ENCODE assay signal across 8 cellular contexts in genomic region chr16:19524356-19524865, GRCh38. TPM values are rescaled to one million over a fixed set of nuclear protein-coding genes. Genes with fewer than 3 reads are reported as not detected.
DNase-seq lines count a peak whose midpoint lies in the region; ATAC-seq, FAIRE-seq and TF ChIP-seq lines count a peak whose summit lies in the region.

No MANE protein-coding gene starts in this region.

- TF ChIP-seq CTCF in Panc1 (IDR thresholded peaks at IDR 0.05), result no peak

- intact Hi-C loops in activated CD4-positive, alpha-beta T cell treated with anti-CD3 and anti-CD28 coated beads for 36 hours (cut with DNase I, micrococcal nuclease), result loop anchor here (1.0 to 10.0 kb wide), 5 partner anchors 360 to 1218 kb away; partner anchors contain the start of genes ARL6IP1 (in 1 of the 2), COQ7 (in 1 of the 2), GPRC5B (in 1 of the 2) and THUMPD1 (in 1 of the 2)
- intact Hi-C loops in Panc1 (cut with micrococcal nuclease; ENCODE audit: unreplicated experiment), result no loop called here

- peaks cover 29% of the 10 kb centered on the region for H3K4me1 ChIP-seq in Panc1 (ENCODE audit: control insufficient read depth, insufficient read depth, low read length)
- peaks cover 4% of the 10 kb centered on the region for H3K4me1 ChIP-seq in endocrine pancreas (ENCODE audit: control insufficient read depth, insufficient read depth, low read length)
- peaks cover 37% of the 10 kb centered on the region for H3K4me1 ChIP-seq in muscle layer of colon (ENCODE audit: insufficient read depth, low read length)

- H3K36me3 ChIP-seq in Panc1 (ENCODE audit: control insufficient read depth, insufficient read depth, low read length) (peaks cover 17% of the 10 kb centered on the region), endocrine pancreas (ENCODE audit: control insufficient read depth, insufficient read depth, low read length) (no peaks in the 10 kb centered on the region), muscle layer of colon (ENCODE audit: insufficient read depth, low read length) (no peaks in the 10 kb centered on the region)

- peaks cover 15% of the 10 kb centered on the region for H3K36me3 Mint-ChIP-seq in activated CD4-positive, alpha-beta T cell treated with anti-CD3 and anti-CD28 coated beads for 36 hours (ENCODE audit: low read depth)

- H3K27me3 Mint-ChIP-seq in activated CD4-positive, alpha-beta T cell treated with anti-CD3 and anti-CD28 coated beads for 36 hours, result no peaks in the 10 kb centered on the region

- FAIRE-seq in HTR-8/SVneo (lab: Jason Lieb, UNC), result no peak

- H3K4me3 ChIP-seq in Panc1 (ENCODE audit: low read depth in 2 of 2, low read length in 2 of 2) (peak overlapping the region; percentile 91 to 93), endocrine pancreas (ENCODE audit: control insufficient read depth, insufficient read depth, low read length) (peak overlapping the region; percentile 93), muscle layer of colon (ENCODE audit: low read depth in 1 of 2, low read length in 2 of 2) (peak overlapping the region; percentile 80 to 100)

- peak overlapping the region; percentile 86 for H3K9ac ChIP-seq in endocrine pancreas (ENCODE audit: control insufficient read depth, insufficient read depth, low read length)
- H3K9ac ChIP-seq in muscle layer of colon (ENCODE audit: low read length), result peak overlapping the region; percentile 45

- BruUV-seq in Panc1 (replicated peaks; lab: Mats Ljungman, UMichigan), result no TSS peak

- H3K9me3 ChIP-seq in Panc1 (ENCODE audit: control insufficient read depth, insufficient read depth, low read depth, low read length), result no peaks in the 10 kb centered on the region
- no peaks in the 10 kb centered on the region for H3K9me3 ChIP-seq in endocrine pancreas (ENCODE audit: control insufficient read depth, low read length)
- no peaks in the 10 kb centered on the region for H3K9me3 ChIP-seq in muscle layer of colon (ENCODE audit: low read length)

- in situ Hi-C loops in Panc1 (cut with HindIII; ENCODE audit: low pct_unique_long_range_greater_than_20kb, low sequenced_read_pairs), result no loop called here

- H3K27ac ChIP-seq in Panc1 (ENCODE audit: low read length), result peak overlapping the region; percentile 90
- H3K27ac ChIP-seq in muscle layer of colon (ENCODE audit: low read depth, low read length), result peak overlapping the region; percentile 80

- H3K4me1 Mint-ChIP-seq in activated CD4-positive, alpha-beta T cell treated with anti-CD3 and anti-CD28 coated beads for 36 hours, result peaks cover 28% of the 10 kb centered on the region

- POLR2A ChIA-PET in activated CD4-positive, alpha-beta T cell treated with anti-CD3 and anti-CD28 coated beads for 36 hours (lab: Charles Lee), result interaction anchor here (0.7 to 2.3 kb wide), 2 partner anchors 18 to 31 kb away, joined by 4 to 27 read pairs; partner anchors contain the start of gene VPS35L
- POLR2A ChIA-PET in Panc1 (lab: Charles Lee), result interaction anchor here (0.6 to 0.7 kb wide), 2 partner anchors 28 to 100 kb away, joined by 3 to 6 read pairs; no protein-coding TSS in a partner anchor

- H3K27ac Mint-ChIP-seq in activated CD4-positive, alpha-beta T cell treated with anti-CD3 and anti-CD28 coated beads for 36 hours, result peak overlapping the region; percentile 65

- no peaks in the 10 kb centered on the region for H3K9me3 Mint-ChIP-seq in activated CD4-positive, alpha-beta T cell treated with anti-CD3 and anti-CD28 coated beads for 36 hours (ENCODE audit: low read depth)

- no peak for DNase-seq in activated CD4-positive, alpha-beta T cell treated with anti-CD3 and anti-CD28 coated beads for 36 hours
- no peak for DNase-seq in activated CD4-positive, alpha-beta T cell treated with anti-CD3 and anti-CD28 coated beads for 48 hours
- DNase-seq in Panc1 (ENCODE audit: low read depth, low spot score), result no peak
- no peak for DNase-seq in HTR-8/SVneo (ENCODE audit: insufficient read length, low spot score)
- no peak for DNase-seq in medulla oblongata (ENCODE audit: extremely low spot score)
- no peak for DNase-seq in NCI-H187 treated with DMSO at 0.1 percent for 48 hours (lab: John Stamatoyannopoulos, UW)

- H3K27me3 ChIP-seq in Panc1 (ENCODE audit: control insufficient read depth, insufficient read depth, low read length) (no peaks in the 10 kb centered on the region), endocrine pancreas (ENCODE audit: control insufficient read depth, insufficient read depth, low read length) (no peaks in the 10 kb centered on the region), muscle layer of colon (ENCODE audit: control insufficient read depth in 1 of 2, insufficient read depth in 2 of 2, low read length in 2 of 2) (no peaks in the 10 kb centered on the region)

- H3K4me3 Mint-ChIP-seq in activated CD4-positive, alpha-beta T cell treated with anti-CD3 and anti-CD28 coated beads for 36 hours, result peak overlapping the region; percentile 95

- CTCF ChIA-PET in activated CD4-positive, alpha-beta T cell treated with anti-CD3 and anti-CD28 coated beads for 36 hours (lab: Charles Lee), result interaction anchor here (1.0 to 2.2 kb wide), 2 partner anchors 29 to 32 kb away, joined by 3 to 15 read pairs; partner anchors contain the start of gene VPS35L
- CTCF ChIA-PET in Panc1 (lab: Charles Lee), result interaction anchor here (0.5 to 1.1 kb wide), 2 partner anchors 105 to 135 kb away, joined by 4 to 7 read pairs; no protein-coding TSS in a partner anchor

- no peak for ATAC-seq in activated CD4-positive, alpha-beta T cell treated with anti-CD3 and anti-CD28 coated beads for 36 hours
- ATAC-seq in Panc1, result peak; percentile 4; the same call in 1 of the 2 replicates

RNA-seq across cellular contexts. Expression of gene CCP110, which starts 0.7 kb away (rescaled TPM):
- total RNA-seq in activated CD4-positive, alpha-beta T cell treated with anti-CD3 and anti-CD28 coated beads for 36 hours, result 10 to 100 TPM; 24.1 to 25.5 TPM
- total RNA-seq in Panc1 (2021; ENCODE audit: unreplicated experiment), result 31.8 TPM
- 14.3 TPM for polyA plus RNA-seq in Panc1 (2012; ENCODE audit: insufficient read length)

RNA-seq across cellular contexts. Expression of gene GDE1, which starts 2.5 kb away (rescaled TPM):
- 10 to 100 TPM; 13.8 to 18.1 TPM for total RNA-seq in activated CD4-positive, alpha-beta T cell treated with anti-CD3 and anti-CD28 coated beads for 36 hours
- 135 TPM for total RNA-seq in Panc1 (2021; ENCODE audit: unreplicated experiment)
- 86.2 TPM for polyA plus RNA-seq in Panc1 (2012; ENCODE audit: insufficient read length)

RNA-seq across cellular contexts. Expression of gene VPS35L, which starts 31.1 kb away (rescaled TPM):
- total RNA-seq in activated CD4-positive, alpha-beta T cell treated with anti-CD3 and anti-CD28 coated beads for 36 hours, result 10 to 100 TPM; 30.7 to 31.6 TPM
- total RNA-seq in Panc1 (2021; ENCODE audit: unreplicated experiment), result 124 TPM
- polyA plus RNA-seq in Panc1 (2012; ENCODE audit: insufficient read length), result 64.3 TPM
